1 cellular context compared by ENCODE assay signal in the genomic region with DNA sequence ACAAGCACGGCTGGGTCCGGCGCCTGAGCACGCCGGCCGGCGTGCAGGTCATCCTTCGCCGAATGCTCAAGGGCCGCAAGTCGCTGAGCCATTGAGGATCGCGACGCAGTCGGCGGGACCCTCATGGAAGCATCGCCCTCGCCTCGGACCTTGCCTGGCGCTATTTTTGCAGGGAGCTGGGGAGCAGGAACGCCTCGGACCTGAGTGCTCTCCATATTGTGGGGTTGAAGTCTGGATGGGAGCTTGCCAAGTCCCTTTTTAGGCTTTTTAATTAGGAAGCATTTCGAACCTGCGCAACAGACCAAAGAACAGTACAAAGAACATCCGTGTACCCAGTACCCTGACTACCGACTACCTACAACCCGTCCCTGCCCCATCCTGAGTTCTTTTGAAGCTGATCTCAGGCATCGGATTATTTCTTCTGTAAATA.
TF ChIP-seq lines count a peak whose summit lies in the region.

No MANE protein-coding gene starts in this region.

TF ChIP-seq in IMR-90, 13 proteins besides CTCF, POLR2A, EP300 and RAD21:
- TF ChIP-seq MXI1 (IDR thresholded peaks at IDR 0.05; ENCODE audit: borderline replicate concordance, low read depth, low read length) (peak; percentile 54; the same call in 1 of the 2 replicates), BHLHE40 (IDR thresholded peaks at IDR 0.05; ENCODE audit: low read depth, low read length) (no peak)
